Comparison of ENCODE assay signal across 14 cellular contexts in the genomic region with DNA sequence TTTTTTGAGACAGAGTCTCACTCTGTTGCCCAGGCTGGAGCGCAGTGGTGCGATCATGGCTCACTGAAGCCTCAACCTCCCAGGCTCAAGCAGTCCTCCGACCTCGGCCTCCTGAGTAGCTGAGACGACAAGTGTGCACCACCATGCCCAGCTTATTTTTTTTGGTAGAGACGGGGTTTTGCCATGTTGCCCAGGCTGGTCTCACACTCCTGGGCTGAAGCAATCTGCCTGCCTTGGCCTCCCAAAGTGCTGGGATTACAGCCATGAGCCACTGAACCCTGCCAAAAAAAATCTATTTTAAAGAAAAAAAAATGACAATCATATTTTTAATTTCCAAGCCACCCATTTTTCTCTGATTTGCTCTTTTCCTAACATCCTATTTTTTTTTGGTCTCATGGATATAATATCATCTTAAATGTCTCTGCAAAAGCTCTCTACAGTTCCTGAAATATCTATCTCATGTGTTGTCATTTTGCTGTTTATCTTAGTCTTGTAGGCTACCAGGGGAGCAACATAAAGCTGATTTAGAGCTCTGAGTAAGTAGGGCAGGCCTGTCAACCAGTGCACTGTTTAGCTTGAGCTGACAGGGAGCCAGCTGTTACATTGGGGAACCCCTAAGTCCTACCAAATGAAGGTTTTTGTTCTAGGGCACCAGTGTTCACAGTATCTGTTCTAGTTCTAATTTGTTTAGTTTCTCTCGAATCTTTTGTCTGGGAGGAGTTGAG.
"Had no signal": no experiment of that assay in that cellular context is flagged by ENCODE, and none has a peak within 500 bp of the region (broad histone marks: within the 10 kb centered on the region; RNA-seq: fewer than 3 reads in every experiment).

No MANE protein-coding gene starts in this region.

- DNase-seq: activated CD4-positive, alpha-beta T cell treated with anti-CD3 and anti-CD28 coated beads for 4 hours; activated CD8-positive, alpha-beta memory T cell treated with anti-CD3 and anti-CD28 coated beads, Interleukin-2, amount 50 U/mL, for 4 hours; activated CD8-positive, alpha-beta T cell treated with anti-CD3 and anti-CD28 coated beads for 36 hours; activated naive CD8-positive, alpha-beta T cell treated with anti-CD3 and anti-CD28 coated beads, Interleukin-2, amount 50 U/mL, for 24 hours; brain microvascular endothelial cell; foreskin fibroblast; glutamatergic neuron; left colon; naive thymus-derived CD4-positive, alpha-beta T cell; small intestine; T-helper 1 cell had no signal

- FAIRE-seq: small intestine had no signal

- H3K36me3 ChIP-seq: brain microvascular endothelial cell, right atrium auricular region had no signal

- H3K27ac ChIP-seq: brain microvascular endothelial cell, right atrium auricular region had no signal

- ATAC-seq: activated CD8-positive, alpha-beta T cell treated with anti-CD3 and anti-CD28 coated beads for 36 hours; activated naive CD8-positive, alpha-beta T cell treated with anti-CD3 and anti-CD28 coated beads, Interleukin-2, amount 50 U/mL, for 24 hours; left colon; naive thymus-derived CD4-positive, alpha-beta T cell; stimulated activated effector memory CD8-positive, alpha-beta T cell treated with anti-CD3 and anti-CD28 coated beads, Interleukin-12 subunit alpha, Interleukin-12 subunit beta, amount 100 ng/mL, for 72 hours had no signal

- H3K4me1 ChIP-seq: right atrium auricular region had no signal

- H3K27me3 ChIP-seq: brain microvascular endothelial cell, dorsolateral prefrontal cortex, right atrium auricular region had no signal

- H3K9me3 ChIP-seq: right atrium auricular region had no signal

- H3K4me3 ChIP-seq: dorsolateral prefrontal cortex, right atrium auricular region had no signal
